20 cellular contexts compared by ENCODE assay signal in genomic region chr17:34672176-34672785, GRCh38.
DNase-seq lines count a peak whose midpoint lies in the region; ATAC-seq and TF ChIP-seq lines count a peak whose summit lies in the region.
"Had no signal": no experiment of that assay in that cellular context is flagged by ENCODE, and none has a peak within 500 bp of the region (broad histone marks: within the 10 kb centered on the region; RNA-seq: fewer than 3 reads in every experiment).

No MANE protein-coding gene starts in this region.

- DNase-seq in D341Med (ENCODE audit: low spot score) (peak; percentile 18), NB4 (ENCODE audit: low read depth) (peak; percentile 43), islet precursor cell (peak; percentile 23), posterior vena cava (ENCODE audit: low spot score) (peak; percentile 52), T-helper 17 cell (no peak), NCI-H526 (lab: John Stamatoyannopoulos, UW) (no peak)
- DNase-seq in activated T-cell treated with anti-CD3 and anti-CD28 coated beads, Interleukin-2, amount 50 U/mL, for 4 hours = no peak
- DNase-seq: ACHN; BE2C; C1 segment of cervical spinal cord; CD4-positive, CD25-positive, alpha-beta regulatory T cell; CD8-positive, alpha-beta memory T cell; COR-L47; DMS153; DMS79; GDM1; H9 had no signal

- H3K9me3 Mint-ChIP-seq in activated T-cell treated with anti-CD3 and anti-CD28 coated beads, Interleukin-2, amount 50 U/mL, for 4 hours = no peaks in the 10 kb centered on the region
- H3K9me3 Mint-ChIP-seq: CD8-positive, alpha-beta memory T cell; H9; IgD-negative memory B cell had no signal

- H3K4me1 Mint-ChIP-seq in T-helper 17 cell = peaks cover 2% of the 10 kb centered on the region
- H3K4me1 Mint-ChIP-seq in activated T-cell treated with anti-CD3 and anti-CD28 coated beads, Interleukin-2, amount 50 U/mL, for 4 hours (ENCODE audit: low read depth) = no peaks in the 10 kb centered on the region
- H3K4me1 Mint-ChIP-seq: CD4-positive, CD25-positive, alpha-beta regulatory T cell; CD8-positive, alpha-beta memory T cell had no signal

- no peak for TF ChIP-seq CTCF in NB4 (IDR thresholded peaks at IDR 0.05; ENCODE audit: low read depth, low read length)

- H3K36me3 Mint-ChIP-seq in T-helper 17 cell (ENCODE audit: low read depth) = no peaks in the 10 kb centered on the region
- no peaks in the 10 kb centered on the region for H3K36me3 Mint-ChIP-seq in activated T-cell treated with anti-CD3 and anti-CD28 coated beads, Interleukin-2, amount 50 U/mL, for 4 hours (ENCODE audit: insufficient read depth)
- H3K36me3 Mint-ChIP-seq: CD4-positive, CD25-positive, alpha-beta regulatory T cell; CD8-positive, alpha-beta memory T cell; IgD-negative memory B cell had no signal

- intact Hi-C loops in posterior vena cava (cut with DNase I) = no loop called here

- H3K4me3 ChIP-seq in NB4 (ENCODE audit: low read depth, low read length) = no peak overlapping the region

- peaks cover 71% of the 10 kb centered on the region for H3K27me3 Mint-ChIP-seq in T-helper 17 cell
- H3K27me3 Mint-ChIP-seq in activated T-cell treated with anti-CD3 and anti-CD28 coated beads, Interleukin-2, amount 50 U/mL, for 4 hours (ENCODE audit: low read depth) = peaks cover 5% of the 10 kb centered on the region
- H3K27me3 Mint-ChIP-seq: CD4-positive, CD25-positive, alpha-beta regulatory T cell had no signal

- no peak overlapping the region for H3K27ac Mint-ChIP-seq in T-helper 17 cell
- H3K27ac Mint-ChIP-seq: CD4-positive, CD25-positive, alpha-beta regulatory T cell; CD8-positive, alpha-beta memory T cell; H9; IgD-negative memory B cell had no signal

- no peak for TF ChIP-seq POLR2A in NB4 (IDR thresholded peaks at IDR 0.05; ENCODE audit: extremely low read depth, insufficient read length)

- ATAC-seq in GM21786 (IDR thresholded peaks at IDR 0.05; ENCODE audit: unreplicated experiment) (no peak), T-helper 17 cell (no peak)
- ATAC-seq in activated T-cell treated with anti-CD3 and anti-CD28 coated beads, Interleukin-2, amount 50 U/mL, for 4 hours = no peak
- ATAC-seq: HepG2 had no signal

- H3K9me3 ChIP-seq in T-helper 17 cell (ENCODE audit: control insufficient read depth, low read length, poor library complexity, severe bottlenecking) = no peaks in the 10 kb centered on the region
- H3K9me3 ChIP-seq: BE2C had no signal

- H3K4me3 Mint-ChIP-seq in T-helper 17 cell = no peak overlapping the region
- no peak overlapping the region for H3K4me3 Mint-ChIP-seq in activated T-cell treated with anti-CD3 and anti-CD28 coated beads, Interleukin-2, amount 50 U/mL, for 4 hours
- H3K4me3 Mint-ChIP-seq: CD4-positive, CD25-positive, alpha-beta regulatory T cell; CD8-positive, alpha-beta memory T cell; H9; IgD-negative memory B cell had no signal

Comparison
In these comparisons a context has a peak if more than half of its experiments do, and no peak if none do; other contexts are left out.
1. DNase-seq: peak in D341Med (single experiment), NB4 (single experiment), islet precursor cell (single experiment) and posterior vena cava (single experiment); none in T-helper 17 cell (0 of 3), activated T-cell treated with anti-CD3 and anti-CD28 coated beads, Interleukin-2, amount 50 U/mL, for 4 hours (single experiment) and NCI-H526 (0 of 2).